Comparison of ENCODE assay signal across 22 cellular contexts in the genomic region with DNA sequence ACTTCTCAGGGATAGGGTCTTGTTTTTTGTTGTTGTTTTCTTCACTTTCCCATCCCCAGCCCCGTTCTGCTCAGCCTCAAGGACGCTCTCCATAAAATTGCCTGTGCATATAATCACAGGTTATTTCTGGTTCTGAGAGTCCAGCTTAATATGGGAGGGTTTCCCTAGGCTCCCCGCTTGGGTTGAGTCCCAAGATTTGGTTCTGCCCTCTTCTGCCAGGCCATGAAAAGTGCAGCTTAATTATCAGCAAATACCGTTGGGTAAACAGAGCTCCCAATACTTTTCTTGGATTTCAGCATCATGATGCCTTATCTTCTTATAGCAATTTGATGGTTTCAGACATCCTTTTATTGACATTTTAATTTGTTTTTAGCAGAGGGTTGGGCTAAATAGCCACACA.
DNase-seq lines count a peak whose midpoint lies in the region; ATAC-seq, FAIRE-seq and TF ChIP-seq lines count a peak whose summit lies in the region.
"Had no signal": no experiment of that assay in that cellular context is flagged by ENCODE, and none has a peak within 500 bp of the region (broad histone marks: within the 10 kb centered on the region; RNA-seq: fewer than 3 reads in every experiment).

No MANE protein-coding gene starts in this region.

- H3K4me2 ChIP-seq in HCT116 (ENCODE audit: low read length) (no peak overlapping the region), H1 (ENCODE audit: insufficient read depth in 1 of 2, low read depth in 2 of 2, low read length in 2 of 2) (no peak overlapping the region)
- H3K4me2 ChIP-seq: KMS-11 had no signal

- H3K36me3 ChIP-seq in breast epithelium: no peaks in the 10 kb centered on the region
- H3K36me3 ChIP-seq in HCT116 (ENCODE audit: control insufficient read depth in 1 of 2, insufficient read depth in 2 of 2, low read length in 2 of 2): no peaks in the 10 kb centered on the region
- no peaks in the 10 kb centered on the region for H3K36me3 ChIP-seq in H1 (ENCODE audit: control insufficient read depth in 2 of 4, insufficient read depth in 4 of 4, low read length in 3 of 4)
- H3K36me3 ChIP-seq: HAP-1 had no signal

- H3K14ac ChIP-seq in H1 (ENCODE audit: insufficient read length): no peak overlapping the region

- H3K9ac ChIP-seq in HCT116 (ENCODE audit: low read length): no peak overlapping the region
- no peak overlapping the region for H3K9ac ChIP-seq in H1 (replicated peaks in 1 of 4; ENCODE audit: extremely low read depth in 1 of 4, low read depth in 3 of 4, low read length in 3 of 4)
- H3K9ac ChIP-seq: GM23248, KMS-11 had no signal

- H3K79me2 ChIP-seq in HCT116 (ENCODE audit: insufficient read depth, low read length): no peaks in the 10 kb centered on the region
- no peaks in the 10 kb centered on the region for H3K79me2 ChIP-seq in H1 (ENCODE audit: control insufficient read depth in 1 of 2, insufficient read depth in 2 of 2, low read length in 2 of 2)

- no peak overlapping the region for H2BK12ac ChIP-seq in H1 (ENCODE audit: low read depth, low read length)

- CTCF ChIA-PET in MCF 10A (lab: Yijun Ruan, JAX) (interaction anchor here (1.2 to 1.7 kb wide), 2 partner anchors 15 to 167 kb away, joined by 3 to 6 read pairs; no protein-coding TSS in a partner anchor), HCT116 (lab: Charles Lee) (interaction anchor here (1.3 to 1.7 kb wide), 3 partner anchors 9 to 650 kb away, joined by 5 to 7 read pairs (median 7); no protein-coding TSS in a partner anchor), H1 (lab: Charles Lee; ENCODE audit: partially characterized antibody) (interaction anchor here (0.6 to 2.4 kb wide), 17 partner anchors 10 to 544 kb away, joined by 3 to 10 read pairs (median 4); no protein-coding TSS in a partner anchor)

- H3K9me3 Mint-ChIP-seq in MCF 10A (ENCODE audit: unreplicated experiment): no peaks in the 10 kb centered on the region

- H3K4me3 Mint-ChIP-seq in MCF 10A (ENCODE audit: unreplicated experiment): no peak overlapping the region
- H3K4me3 Mint-ChIP-seq: B cell; CD4-positive, alpha-beta memory T cell; HFFc6 had no signal

- H3K27ac ChIP-seq in breast epithelium (no peak overlapping the region), HCT116 (ENCODE audit: low read depth, low read length) (no peak overlapping the region), H1 (ENCODE audit: low read depth, low read length) (no peak overlapping the region)
- H3K27ac ChIP-seq: GM23248, KMS-11 had no signal

- no peak overlapping the region for H3K56ac ChIP-seq in H1 (replicated peaks; ENCODE audit: insufficient read length, low read depth, low read length)

- H3K9me2 ChIP-seq in HCT116 (ENCODE audit: insufficient read depth): no peaks in the 10 kb centered on the region; the same call in 1 of the 2 replicates

- no peaks in the 10 kb centered on the region for H3K4me1 Mint-ChIP-seq in MCF 10A (ENCODE audit: insufficient read depth, unreplicated experiment)
- H3K4me1 Mint-ChIP-seq: B cell; CD4-positive, alpha-beta memory T cell had no signal

- no peak for FAIRE-seq in H1 (lab: Jason Lieb, UNC)
- FAIRE-seq: D721Med, GM18507, HepG2, HTR-8/SVneo had no signal

- no peak for TF ChIP-seq POLR2A in breast epithelium (IDR thresholded peaks at IDR 0.05)
- no peak for TF ChIP-seq POLR2A in HCT116 (IDR thresholded peaks at IDR 0.05; ENCODE audit: borderline replicate concordance, extremely low read depth, insufficient read depth, insufficient read length)
- no peak for TF ChIP-seq POLR2A in H1 (IDR thresholded peaks at IDR 0.05; ENCODE audit: control extremely low read depth in 1 of 2, low read depth in 2 of 2, low read length in 2 of 2)

- TF ChIP-seq RAD21 in HCT116 (IDR thresholded peaks at IDR 0.05; ENCODE audit: low read depth): peak; percentile 38; the same call in 1 of the 2 replicates
- peak; percentile 12 to 56; a peak in 3 of 4 replicates for TF ChIP-seq RAD21 in H1 (IDR thresholded peaks at IDR 0.05 in 1 of 2, conservative IDR thresholded peaks at IDR 0.05 in 1 of 2; ENCODE audit: low read depth in 2 of 2, low read length in 2 of 2)

- BruUV-seq in MCF 10A (replicated peaks; lab: Mats Ljungman, UMichigan): no TSS peak
- BruUV-seq in HCT116 (replicated peaks; lab: Mats Ljungman, UMichigan): no TSS peak

- no peak overlapping the region for H2BK120ac ChIP-seq in H1 (replicated peaks; ENCODE audit: low read depth, low read length)

- H3K23ac ChIP-seq in H1 (ENCODE audit: insufficient read length): no peak overlapping the region

- WGBS in H1 (ENCODE audit: extremely low coverage in 1 of 2, insufficient coverage in 1 of 2, insufficient read length in 1 of 2, insufficient replicate concordance in 2 of 2, low coverage in 1 of 2, low lambda C conversion rate in 2 of 2, missing lambda C conversion rate in 1 of 2), 2 experiments: 88% methylated on average over 4 of the region's 4 CpGs; no CpG with 5 or more reads in 1 of the 2 experiments

- H3K27me3 ChIP-seq in breast epithelium (no peaks in the 10 kb centered on the region), HCT116 (ENCODE audit: insufficient read depth, low read length) (no peaks in the 10 kb centered on the region), H1 (replicated peaks in 1 of 4; ENCODE audit: control insufficient read depth in 3 of 4, extremely low read depth in 1 of 4, insufficient read depth in 3 of 4, low read length in 3 of 4) (no peaks in the 10 kb centered on the region)

- no peak overlapping the region for H3K4ac ChIP-seq in H1 (replicated peaks; ENCODE audit: insufficient read length, low read depth, low read length)

- H2BK15ac ChIP-seq in H1 (ENCODE audit: low read length): no peak overlapping the region

- no peak for TF ChIP-seq EP300 in H1 (IDR thresholded peaks at IDR 0.05; ENCODE audit: borderline replicate concordance in 1 of 2, low read depth in 2 of 2, low read length in 2 of 2)

- no peak overlapping the region for H3K27ac Mint-ChIP-seq in MCF 10A (ENCODE audit: low read depth, unreplicated experiment)
- H3K27ac Mint-ChIP-seq: B cell; CD4-positive, alpha-beta memory T cell; HFFc6 had no signal

- H4K20me1 ChIP-seq in HCT116 (ENCODE audit: insufficient read depth) (no peaks in the 10 kb centered on the region), H1 (replicated peaks in 1 of 2; ENCODE audit: control insufficient read depth in 1 of 2, insufficient read depth in 2 of 2, low read length in 2 of 2) (no peaks in the 10 kb centered on the region)

- H3K4me1 ChIP-seq in breast epithelium (no peaks in the 10 kb centered on the region), HCT116 (ENCODE audit: control insufficient read depth in 1 of 2, insufficient read depth in 2 of 2, low read length in 2 of 2) (no peaks in the 10 kb centered on the region), H1 (replicated peaks in 1 of 4; ENCODE audit: control insufficient read depth in 3 of 4, insufficient read depth in 4 of 4, low read length in 3 of 4) (no peaks in the 10 kb centered on the region)
- H3K4me1 ChIP-seq: HAP-1 had no signal

- intact Hi-C loops in MCF 10A (cut with micrococcal nuclease) (loop anchor here (5.0 kb wide), 1 partner anchor 43 kb away; no protein-coding TSS in a partner anchor), breast epithelium (cut with DNase I; ENCODE audit: low total_unique reads) (loop anchor here (5.0 kb wide), 1 partner anchor 168 kb away; no protein-coding TSS in a partner anchor), HCT116 (cut with micrococcal nuclease) (no loop called here)

- POLR2A ChIA-PET in MCF 10A (lab: Yijun Ruan, JAX): no interaction called here
- POLR2A ChIA-PET in HCT116 (lab: Charles Lee): no interaction called here
- POLR2A ChIA-PET in H1 (lab: Charles Lee; ENCODE audit: partially characterized antibody): no interaction called here

- H2AFZ ChIP-seq in HCT116 (ENCODE audit: low read depth, low read length, poor library complexity, severe bottlenecking) (no peak overlapping the region), H1 (ENCODE audit: low read length) (no peak overlapping the region)
- H2AFZ ChIP-seq: GM23248 had no signal

- H2AK5ac ChIP-seq in H1 (ENCODE audit: low read depth, low read length): no peak overlapping the region

- TF ChIP-seq CTCF in MCF 10A (IDR thresholded peaks at IDR 0.05; ENCODE audit: unreplicated experiment): no peak
- no peak for TF ChIP-seq CTCF in breast epithelium (IDR thresholded peaks at IDR 0.05)
- peak in 2 of 3 experiments; percentile 10 to 29; a peak in 2 of 6 replicates for TF ChIP-seq CTCF in HCT116 (IDR thresholded peaks at IDR 0.05 in 2 of 3, conservative IDR thresholded peaks at IDR 0.05 in 1 of 3; ENCODE audit: borderline replicate concordance in 1 of 3, insufficient read depth in 1 of 3, low read depth in 2 of 3, low read length in 2 of 3)
- TF ChIP-seq CTCF in H1 (IDR thresholded peaks at IDR 0.05; ENCODE audit: control extremely low read depth in 1 of 3, insufficient read depth in 1 of 3, low read depth in 1 of 3, low read length in 3 of 3): peak in 2 of 3 experiments; percentile 29 to 32; a peak in 2 of 4 replicates

- no peaks in the 10 kb centered on the region for H3K23me2 ChIP-seq in H1 (ENCODE audit: low read depth, low read length)

- peaks cover 0 to 9% of the 10 kb centered on the region in 2 donors for H3K9me3 ChIP-seq in breast epithelium
- no peaks in the 10 kb centered on the region for H3K9me3 ChIP-seq in HCT116 (ENCODE audit: control insufficient read depth in 1 of 2, insufficient read depth in 1 of 2, low read depth in 1 of 2, low read length in 2 of 2)
- no peaks in the 10 kb centered on the region for H3K9me3 ChIP-seq in H1 (ENCODE audit: insufficient read depth in 2 of 2, low read depth in 1 of 2, low read length in 1 of 2)
- H3K9me3 ChIP-seq: HAP-1 had no signal

- RAD21 ChIA-PET in HCT116 (lab: Charles Lee; ENCODE audit: low non-redundant PET in 1 of 2, low total read pairs in 2 of 2, uncharacterized antibody in 2 of 2, unreplicated experiment in 2 of 2): no interaction called here

- H4K8ac ChIP-seq in H1 (ENCODE audit: extremely low read depth, insufficient read depth, low read length): no peak overlapping the region

- no peak overlapping the region for H3K18ac ChIP-seq in H1 (ENCODE audit: extremely low read depth, low read length)

- H4K5ac ChIP-seq in H1 (ENCODE audit: insufficient read length, low read depth, low read length): no peak overlapping the region

- peaks cover 53% of the 10 kb centered on the region for H3K27me3 Mint-ChIP-seq in MCF 10A (ENCODE audit: insufficient read depth, unreplicated experiment)

- H3K36me3 Mint-ChIP-seq in MCF 10A (ENCODE audit: insufficient read depth, unreplicated experiment): no peaks in the 10 kb centered on the region
- H3K36me3 Mint-ChIP-seq: CD4-positive, alpha-beta memory T cell had no signal

- no peak overlapping the region for H4K91ac ChIP-seq in H1 (replicated peaks; ENCODE audit: insufficient read length, low read length)

- H2BK5ac ChIP-seq in H1 (ENCODE audit: low read depth, low read length): no peak overlapping the region

- no peaks in the 10 kb centered on the region for H3K79me1 ChIP-seq in H1 (ENCODE audit: low read depth, low read length)

- H3K4me3 ChIP-seq in breast epithelium (no peak overlapping the region), HCT116 (replicated peaks in 1 of 2; ENCODE audit: low read depth in 1 of 2, low read length in 2 of 2) (no peak overlapping the region), H1 (ENCODE audit: extremely low read depth in 1 of 4, insufficient read depth in 2 of 4, low read depth in 3 of 4, low read length in 4 of 4) (no peak overlapping the region)
- H3K4me3 ChIP-seq: GM23248, HAP-1 had no signal

- DNase-seq in MCF 10A (ENCODE audit: unreplicated experiment) (peak; percentile 10), breast epithelium (ENCODE audit: low spot score in 2 of 2) (no peak), HCT116 (ENCODE audit: low read depth, low spot score) (no peak), H1 (ENCODE audit: low read depth in 1 of 2, low spot score in 2 of 2) (no peak), NCI-H524 (lab: John Stamatoyannopoulos, UW) (no peak), GDM1 (lab: John Stamatoyannopoulos, UW) (no peak)
- DNase-seq in effector CD4-positive, alpha-beta T cell: no peak
- DNase-seq: C1 segment of cervical spinal cord; CD4-positive, alpha-beta memory T cell; DMS153; DMS79 treated with DMSO at 0.1 percent for 48 hours; EL; GF-D8; GM23248; HFFc6 had no signal

- no peak overlapping the region for H2BK20ac ChIP-seq in H1 (ENCODE audit: low read length)

- ATAC-seq in HCT116: no peak
- ATAC-seq: HepG2 had no signal

Comparison
In these comparisons a context has a peak if more than half of its experiments do, and no peak if none do; other contexts are left out.
1. CTCF ChIP-seq: peak in HCT116 (2 of 3) and H1 (2 of 3); none in MCF 10A (single experiment) and breast epithelium (0 of 3).